9 cellular contexts compared by ENCODE assay signal in the genomic region with DNA sequence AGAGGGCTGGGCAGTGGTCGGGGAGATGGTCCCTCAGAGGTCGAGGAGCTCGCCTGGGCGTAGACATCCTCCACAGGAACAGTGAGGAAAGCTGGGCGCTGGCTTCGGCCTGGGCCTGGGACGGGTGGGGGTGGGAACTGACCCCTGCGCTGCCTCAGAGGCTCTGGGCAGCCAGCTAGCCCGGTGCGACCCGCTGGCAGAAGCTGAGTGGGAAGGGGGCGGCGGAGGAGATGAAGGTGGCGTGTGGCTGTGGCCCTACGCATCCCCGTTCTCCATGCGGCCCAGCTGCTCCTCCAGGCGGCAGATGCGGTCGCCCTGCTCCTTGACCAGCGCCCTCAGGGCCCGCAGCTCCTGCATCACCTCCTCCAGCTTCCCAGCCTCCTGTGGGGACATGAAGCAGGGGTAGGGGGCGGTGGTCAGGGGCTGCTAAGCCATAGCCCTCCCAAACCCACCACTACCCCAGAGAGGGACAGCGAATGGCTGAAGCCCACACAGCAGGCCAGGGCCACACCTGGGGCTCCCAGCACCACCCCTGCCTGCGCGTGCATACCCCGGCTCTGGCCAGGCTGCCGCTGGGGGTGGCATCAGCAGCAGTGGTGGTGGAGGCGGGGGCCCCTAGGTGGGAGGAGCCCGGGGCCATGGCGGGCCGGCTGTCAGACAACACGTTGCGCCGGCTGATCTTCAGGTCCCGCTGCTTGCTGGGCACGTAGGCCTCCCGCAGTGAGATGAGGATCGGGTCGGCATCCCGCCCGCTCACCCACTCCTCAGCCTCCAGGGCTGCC. TPM values are rescaled to one million over a fixed set of nuclear protein-coding genes. Genes with fewer than 3 reads are reported as not detected.
A peak's percentile ranks its signal among the peaks of the same experiment; 100 is the strongest.
DNase-seq lines count a peak whose midpoint lies in the region; ATAC-seq and TF ChIP-seq lines count a peak whose summit lies in the region.
"Had no signal": no experiment of that assay in that cellular context is flagged by ENCODE, and none has a peak within 500 bp of the region (broad histone marks: within the 10 kb centered on the region; RNA-seq: fewer than 3 reads in every experiment).

No MANE protein-coding gene starts in this region.

- H3K27me3 ChIP-seq in RWPE2 (ENCODE audit: insufficient read depth, poor library complexity, severe bottlenecking) (no peaks in the 10 kb centered on the region), trophoblast cell (ENCODE audit: insufficient read depth, low read length) (no peaks in the 10 kb centered on the region)

- TF ChIP-seq CTCF in 22Rv1 (IDR thresholded peaks at IDR 0.05) (no peak), RWPE2 (IDR thresholded peaks at IDR 0.05; ENCODE audit: poor library complexity, severe bottlenecking) (no peak)

- H3K4ac ChIP-seq in trophoblast cell (ENCODE audit: low read depth, low read length) = no peak overlapping the region

- H3K9ac ChIP-seq in trophoblast cell (ENCODE audit: low read length) = no peak overlapping the region

- H3K4me2 ChIP-seq in trophoblast cell (ENCODE audit: low read length) = no peak overlapping the region

- H2BK5ac ChIP-seq in trophoblast cell (ENCODE audit: low read depth, low read length, poor library complexity) = no peak overlapping the region

- H3K36me3 ChIP-seq in RWPE2 (ENCODE audit: low read depth) = peaks cover 28% of the 10 kb centered on the region
- peaks cover 68 to 75% of the 10 kb centered on the region in 2 experiments for H3K36me3 ChIP-seq in trophoblast cell (ENCODE audit: control insufficient read depth in 1 of 2, insufficient read depth in 2 of 2, low read length in 2 of 2)

- H2BK120ac ChIP-seq in trophoblast cell (ENCODE audit: insufficient read depth, low read length, poor library complexity) = no peak overlapping the region

- H3K4me1 ChIP-seq in RWPE2 (ENCODE audit: insufficient read depth, poor library complexity, severe bottlenecking) = no peaks in the 10 kb centered on the region
- peaks cover 17 to 32% of the 10 kb centered on the region in 2 experiments for H3K4me1 ChIP-seq in trophoblast cell (ENCODE audit: control insufficient read depth in 1 of 2, insufficient read depth in 2 of 2, low read length in 2 of 2)

- H3K27ac ChIP-seq in 22Rv1 = peak overlapping the region; percentile 89
- H3K27ac ChIP-seq in RWPE2 (ENCODE audit: poor library complexity, severe bottlenecking) = no peak overlapping the region
- no peak overlapping the region for H3K27ac ChIP-seq in trophoblast cell (ENCODE audit: low read depth, low read length)

- H4K8ac ChIP-seq in trophoblast cell (ENCODE audit: low read depth, low read length) = no peak overlapping the region

- WGBS in trophoblast cell (ENCODE audit: extremely low coverage, insufficient coverage, insufficient read length) = no CpG with 5 or more reads among the region's 42 CpGs

- no peak overlapping the region for H2BK12ac ChIP-seq in trophoblast cell (ENCODE audit: low read length)

- H3K4me3 ChIP-seq in RWPE2 (ENCODE audit: severe bottlenecking) (no peak overlapping the region), trophoblast cell (ENCODE audit: low read depth, low read length) (no peak overlapping the region)

- peaks cover 7% of the 10 kb centered on the region for H3K79me2 ChIP-seq in trophoblast cell (ENCODE audit: control insufficient read depth, insufficient read depth, low read length, poor library complexity)

- H3K9me3 ChIP-seq in RWPE2 (ENCODE audit: severe bottlenecking) = no peaks in the 10 kb centered on the region
- H3K9me3 ChIP-seq in trophoblast cell (ENCODE audit: insufficient read depth, low read depth, low read length) = no peaks in the 10 kb centered on the region

- H3K23ac ChIP-seq in trophoblast cell (ENCODE audit: low read length) = no peak overlapping the region

- no peak overlapping the region for H3K18ac ChIP-seq in trophoblast cell (ENCODE audit: low read length)

- no peak overlapping the region for H3K14ac ChIP-seq in trophoblast cell (ENCODE audit: low read length)

- DNase-seq in RWPE2 (ENCODE audit: low spot score) = peak; percentile 68
- DNase-seq in activated gamma-delta T cell (lab: John Stamatoyannopoulos, UW) = peak; percentile 66
- DNase-seq in trophoblast cell = peak; percentile 83 to 84
- DNase-seq in superior temporal gyrus (ENCODE audit: extremely low spot score) = no peak
- no peak for DNase-seq in Kasumi-1 (lab: John Stamatoyannopoulos, UW)
- no peak for DNase-seq in EL

- ATAC-seq in RWPE2 (ENCODE audit: low read depth) = no peak
- no peak for ATAC-seq in HG03460 (IDR thresholded peaks at IDR 0.05; ENCODE audit: unreplicated experiment)

- H2AK5ac ChIP-seq in trophoblast cell (ENCODE audit: low read length) = no peak overlapping the region

- no peak overlapping the region for H4K91ac ChIP-seq in trophoblast cell (ENCODE audit: low read depth, low read length)

- no peak overlapping the region for H2AFZ ChIP-seq in trophoblast cell (ENCODE audit: insufficient read depth, low read length, poor library complexity)

- no peak overlapping the region for H4K12ac ChIP-seq in trophoblast cell (ENCODE audit: low read depth, low read length)

- peaks cover 14% of the 10 kb centered on the region for H3K79me1 ChIP-seq in trophoblast cell (ENCODE audit: low read length)

RNA-seq across cellular contexts. Expression of gene PTPRCAP, which starts 0.8 kb away (rescaled TPM):
- 0.22 and 0.33 TPM in 2 replicates for polyA plus RNA-seq in trophoblast cell (2013)

RNA-seq across cellular contexts. Expression of gene CORO1B, which starts 5.0 kb away (rescaled TPM):
- 122 and 131 TPM in 2 replicates for polyA plus RNA-seq in trophoblast cell (2013)

RNA-seq across cellular contexts. Expression of gene RPS6KB2, which starts 10.0 kb away (rescaled TPM):
- polyA plus RNA-seq in trophoblast cell (2013) = 44.6 and 46.2 TPM in 2 replicates

RNA-seq across cellular contexts. Expression of gene GPR152, which starts 14.2 kb away (rescaled TPM):
- not detected in 2 replicates for polyA plus RNA-seq in trophoblast cell (2013)
- polyA plus RNA-seq: AG04450 had no signal

RNA-seq across cellular contexts. Expression of gene CABP4, which starts 16.8 kb away (rescaled TPM):
- 0.03 and 0.07 TPM in 2 replicates for polyA plus RNA-seq in trophoblast cell (2013)
- polyA plus RNA-seq: AG04450 had no signal

Comparison
In these comparisons a context has a peak if more than half of its experiments do, and no peak if none do; other contexts are left out.
1. DNase-seq: peak in RWPE2 (single experiment), activated gamma-delta T cell (single experiment) and trophoblast cell (2 of 2); none in superior temporal gyrus (single experiment), Kasumi-1 (0 of 2) and EL (single experiment).